Comparison of ENCODE assay signal across 8 cellular contexts in the genomic region with DNA sequence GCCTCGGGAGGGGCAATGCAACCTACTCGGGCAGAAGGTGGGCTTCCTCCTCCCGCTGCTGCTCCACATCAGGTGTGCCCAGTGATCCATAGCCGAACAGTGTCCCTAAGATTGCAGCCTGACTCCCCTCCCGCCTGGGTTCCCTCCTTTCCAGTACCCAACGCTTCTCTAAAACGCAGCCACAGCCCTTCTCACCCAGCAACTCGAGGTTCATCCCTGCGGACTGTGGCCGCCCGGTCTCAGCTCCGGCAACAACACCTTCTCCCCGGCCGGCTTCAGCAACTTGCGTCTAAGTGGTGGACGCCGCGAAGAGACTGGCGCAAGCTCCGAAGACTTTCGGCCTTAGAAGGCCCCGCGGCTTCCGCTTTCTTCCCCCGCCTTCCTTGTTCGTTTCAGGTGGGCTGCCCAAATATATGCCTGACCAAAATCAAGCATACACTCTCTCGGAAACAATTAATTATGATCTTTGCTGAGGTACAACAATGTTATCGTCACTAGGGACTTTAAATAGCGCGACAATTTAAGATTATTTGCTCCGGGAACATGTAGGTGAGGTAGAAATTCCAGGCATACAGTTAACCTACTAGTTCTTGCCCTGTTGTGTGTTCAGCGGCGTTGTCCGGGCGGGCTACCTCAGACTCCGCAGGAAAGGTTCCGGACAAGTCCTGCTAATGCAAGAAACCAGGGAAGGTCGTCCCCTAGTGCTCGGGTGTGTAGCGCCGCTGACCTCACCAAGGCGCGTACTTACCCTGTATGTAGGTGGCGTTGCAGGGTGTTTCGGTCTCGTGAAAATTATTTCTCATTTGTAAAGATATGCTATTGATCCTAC. TPM values are rescaled to one million over a fixed set of nuclear protein-coding genes. Genes with fewer than 3 reads are reported as not detected.
DNase-seq lines count a peak whose midpoint lies in the region; TF ChIP-seq lines count a peak whose summit lies in the region.

Gene RBBP5, minus strand, starts transcription at position 319 of the 829 bp plus-strand sequence. Its CDS starts 105 bp downstream, at position 214.

- peak within 1 kb of the TSS; percentile 100 for H3K27ac Mint-ChIP-seq in nephron progenitor cell

- DNase-seq in ELR (ENCODE audit: low read depth) (peak; percentile 98), H4 (ENCODE audit: low spot score) (peak; percentile 96), LoVo (ENCODE audit: low spot score) (peak; percentile 95), fibroblast of the aortic adventitia (ENCODE audit: low read depth) (peak; percentile 99), nephron progenitor cell (peak; percentile 94), stomach (peak; percentile 96)
- DNase-seq in activated effector memory CD4-positive, alpha-beta T cell treated with Interleukin-2 at 50 U/mL for 16 hours = peak; percentile 94

- H3K27me3 Mint-ChIP-seq in nephron progenitor cell (ENCODE audit: low read depth, poor library complexity) = peaks cover 4% of the 10 kb centered on the region

- TF ChIP-seq POLR2A in Raji (IDR thresholded peaks at IDR 0.05; ENCODE audit: insufficient read depth, low read depth, low read length) (peak; percentile 93), stomach (IDR thresholded peaks at IDR 0.05) (peak in 1 of 4 donors; percentile 33)

- peaks cover 35% of the 10 kb centered on the region for H3K4me1 Mint-ChIP-seq in nephron progenitor cell

- intact Hi-C loops in stomach (cut with DNase I; ENCODE audit: low total_unique reads) = loop anchor here (10.0 kb wide), 1 partner anchor 133 kb away; no protein-coding TSS in a partner anchor

- H3K4me3 Mint-ChIP-seq in nephron progenitor cell = peak within 1 kb of the TSS; percentile 100

- H3K4me1 ChIP-seq in stomach = peaks cover 16 to 43% (median 31%) of the 10 kb centered on the region in 4 donors

- 0% methylated on average over 41 to 46 of the region's 46 CpGs for WGBS in stomach, 5 donors

- peak; percentile 84 for TF ChIP-seq CTCF in fibroblast of the aortic adventitia (IDR thresholded peaks at IDR 0.05; ENCODE audit: insufficient read depth, low read length)
- TF ChIP-seq CTCF in nephron progenitor cell (IDR thresholded peaks at IDR 0.05) = peak; percentile 60
- TF ChIP-seq CTCF in stomach (IDR thresholded peaks at IDR 0.05) = peak in 5 of 7 experiments; percentile 32 to 65 (median 44)

- no peak for TF ChIP-seq EP300 in stomach (IDR thresholded peaks at IDR 0.05)

- H3K36me3 Mint-ChIP-seq in nephron progenitor cell (ENCODE audit: low read depth) = peaks cover 12% of the 10 kb centered on the region

- no peaks in the 10 kb centered on the region for H3K27me3 ChIP-seq in stomach

- H3K27ac ChIP-seq in stomach = peak within 1 kb of the TSS; percentile 89 to 97 (median 94)

- peak within 1 kb of the TSS; percentile 98 for H3K4me3 ChIP-seq in fibroblast of the aortic adventitia (ENCODE audit: low read depth, low read length)
- peak within 1 kb of the TSS; percentile 84 to 97 (median 96) for H3K4me3 ChIP-seq in stomach

- no peaks in the 10 kb centered on the region for H3K9me3 ChIP-seq in stomach

- H3K36me3 ChIP-seq in stomach = peaks cover 0 to 27% (median 23%) of the 10 kb centered on the region in 4 donors

- no peaks in the 10 kb centered on the region for H3K9me3 Mint-ChIP-seq in nephron progenitor cell

RNA-seq across cellular contexts. Expression of gene RBBP5, which starts in this region (rescaled TPM):
- total RNA-seq in H4 (2014; rRNA removed; shearing (Covaris generic)) = 18.6 and 18.7 TPM in 2 replicates
- total RNA-seq in fibroblast of the aortic adventitia (ENCODE audit: low replicate concordance) = 10.1 and 24.2 TPM in 2 replicates
- 10 to 100 TPM in 2 of 5 donors, 1 to 10 TPM in 3; 1.4 to 13.4 (median 8.9) TPM for total RNA-seq in stomach
- polyA plus RNA-seq in stomach = 1 to 10 TPM; 3.4 to 6.0 (median 4.7) TPM

Comparison
In these comparisons a context has a peak if more than half of its experiments do, and no peak if none do; other contexts are left out.
1. Peak in every context shown above with its lines: DNase-seq, H3K4me3 ChIP-seq and H3K27ac ChIP-seq.